In the genomic region with DNA sequence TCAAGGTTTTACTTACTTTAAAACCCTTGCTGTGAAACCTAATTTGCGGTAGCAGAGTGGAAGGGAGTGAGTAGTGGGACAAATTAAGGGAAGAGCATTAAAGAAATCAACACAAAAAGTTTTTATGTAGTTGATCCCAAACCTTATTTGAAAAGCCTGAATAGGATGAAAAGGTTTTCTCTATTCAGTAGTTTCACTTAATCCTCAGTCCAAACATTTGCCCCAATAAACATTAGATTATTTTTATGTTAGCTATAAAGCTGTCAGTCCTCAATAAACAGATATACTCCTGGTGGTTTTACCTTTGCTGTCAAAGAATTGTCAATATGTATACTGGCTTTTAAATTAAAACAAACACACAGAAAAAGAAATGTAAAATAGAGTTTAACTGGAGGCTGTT, we compare ENCODE assay signal across 30 cellular contexts.
"Had no signal": no experiment of that assay in that cellular context is flagged by ENCODE, and none has a peak within 500 bp of the region (broad histone marks: within the 10 kb centered on the region; RNA-seq: fewer than 3 reads in every experiment).

No MANE protein-coding gene starts in this region.

- H3K4me3 ChIP-seq: coronary artery, dorsolateral prefrontal cortex had no signal

- H3K27ac ChIP-seq: brain microvascular endothelial cell, coronary artery, dorsolateral prefrontal cortex had no signal

- H3K4me1 Mint-ChIP-seq: activated CD4-positive, alpha-beta memory T cell treated with anti-CD3 and anti-CD28 coated beads, Interleukin-2, amount 10 ng/mL, durations not matched to agents 7 days and 5 days; activated CD4-positive, alpha-beta T cell treated with anti-CD3 and anti-CD28 coated beads, Interleukin-2, amount 10 ng/mL, durations not matched to agents 7 days and 5 days; activated T-helper 17 cell treated with anti-CD3 and anti-CD28 coated beads, Interleukin-2, amount 50 U/mL, for 72 hours; central memory CD8-positive, alpha-beta T cell; endodermal cell; WTC11 had no signal

- ATAC-seq: activated T-helper 17 cell treated with anti-CD3 and anti-CD28 coated beads, Interleukin-2, amount 50 U/mL, for 72 hours; esophagus mucosa; WTC11 had no signal

- H3K36me3 ChIP-seq: brain microvascular endothelial cell had no signal

- H3K27me3 Mint-ChIP-seq: activated CD4-positive, alpha-beta memory T cell treated with anti-CD3 and anti-CD28 coated beads, Interleukin-2, amount 10 ng/mL, durations not matched to agents 7 days and 5 days; activated CD4-positive, alpha-beta T cell treated with anti-CD3 and anti-CD28 coated beads, Interleukin-2, amount 10 ng/mL, durations not matched to agents 7 days and 5 days; activated T-cell treated with anti-CD3 and anti-CD28 coated beads, Interleukin-2, amount 50 U/mL, for 24 hours; central memory CD8-positive, alpha-beta T cell; dendritic cell treated with granulocyte-macrophage colony-stimulating factor and Interleukin-4, amounts not matched to agents 40 ng/mL and 50 ng/mL, for 4 days had no signal

- H3K9me3 Mint-ChIP-seq: activated CD4-positive, alpha-beta memory T cell treated with anti-CD3 and anti-CD28 coated beads, Interleukin-2, amount 10 ng/mL, durations not matched to agents 7 days and 5 days; activated CD4-positive, alpha-beta T cell treated with anti-CD3 and anti-CD28 coated beads, Interleukin-2, amount 10 ng/mL, durations not matched to agents 7 days and 5 days; activated T-cell treated with anti-CD3 and anti-CD28 coated beads, Interleukin-2, amount 50 U/mL, for 24 hours; activated T-helper 17 cell treated with anti-CD3 and anti-CD28 coated beads, Interleukin-2, amount 50 U/mL, for 72 hours; dendritic cell treated with granulocyte-macrophage colony-stimulating factor and Interleukin-4, amounts not matched to agents 40 ng/mL and 50 ng/mL, for 4 days; endodermal cell; T-helper 2 cell treated with Interferon-gamma antibody and Interleukin-4, amounts not matched to agents 5 μg/mL and 100 μg/mL, for 36 hours; WTC11 had no signal

- H3K36me3 Mint-ChIP-seq: activated naive CD8-positive, alpha-beta T cell; WTC11 had no signal

- H3K27ac Mint-ChIP-seq: activated CD4-positive, alpha-beta memory T cell treated with anti-CD3 and anti-CD28 coated beads, Interleukin-2, amount 10 ng/mL, durations not matched to agents 7 days and 5 days; activated CD4-positive, alpha-beta T cell treated with anti-CD3 and anti-CD28 coated beads, Interleukin-2, amount 10 ng/mL, durations not matched to agents 7 days and 5 days; activated naive CD8-positive, alpha-beta T cell; activated T-cell treated with anti-CD3 and anti-CD28 coated beads, Interleukin-2, amount 50 U/mL, for 24 hours; activated T-helper 17 cell treated with anti-CD3 and anti-CD28 coated beads, Interleukin-2, amount 50 U/mL, for 72 hours; dendritic cell treated with granulocyte-macrophage colony-stimulating factor and Interleukin-4, amounts not matched to agents 40 ng/mL and 50 ng/mL, for 4 days; endodermal cell; T-helper 2 cell treated with Interferon-gamma antibody and Interleukin-4, amounts not matched to agents 5 μg/mL and 100 μg/mL, for 36 hours; WTC11 had no signal

- DNase-seq: activated CD4-positive, alpha-beta memory T cell treated with anti-CD3 and anti-CD28 coated beads, Interleukin-2, amount 10 ng/mL, durations not matched to agents 7 days and 5 days; activated CD4-positive, alpha-beta T cell treated with anti-CD3 and anti-CD28 coated beads for 1 hour; activated CD4-positive, alpha-beta T cell treated with anti-CD3 and anti-CD28 coated beads for 4 hours; activated CD4-positive, alpha-beta T cell treated with anti-CD3 and anti-CD28 coated beads, Interleukin-2, amount 10 ng/mL, durations not matched to agents 7 days and 5 days; activated CD4-positive, alpha-beta T cell treated with anti-CD3 and anti-CD28 coated beads, Interleukin-2, amount 50 U/mL, for 4 hours; activated CD8-positive, alpha-beta memory T cell treated with anti-CD3 and anti-CD28 coated beads, Interleukin-2, amount 50 U/mL, for 48 hours; activated effector memory CD4-positive, alpha-beta T cell treated with Interleukin-2 at 50 U/mL for 16 hours; activated gamma-delta T cell treated with Interleukin-2 at 50 U/mL for 16 hours; activated naive CD4-positive, alpha-beta T cell treated with anti-CD3 and anti-CD28 coated beads, Interleukin-2, amount 50 U/mL, for 16 hours; activated naive CD4-positive, alpha-beta T cell treated with Interleukin-2 at 50 U/mL for 16 hours; activated T-cell treated with anti-CD3 and anti-CD28 coated beads for 4 hours; activated T-cell treated with anti-CD3 and anti-CD28 coated beads, Interleukin-2, amount 50 U/mL, for 24 hours; amniotic stem cell; anterior cingulate cortex; brain microvascular endothelial cell; dorsolateral prefrontal cortex; effector memory CD4-positive, alpha-beta T cell; endodermal cell; foreskin fibroblast; head of caudate nucleus; hippocampal formation; T1000 had no signal

- H3K4me3 Mint-ChIP-seq: activated CD4-positive, alpha-beta memory T cell treated with anti-CD3 and anti-CD28 coated beads, Interleukin-2, amount 10 ng/mL, durations not matched to agents 7 days and 5 days; activated CD4-positive, alpha-beta T cell treated with anti-CD3 and anti-CD28 coated beads, Interleukin-2, amount 10 ng/mL, durations not matched to agents 7 days and 5 days; activated naive CD8-positive, alpha-beta T cell; activated T-cell treated with anti-CD3 and anti-CD28 coated beads, Interleukin-2, amount 50 U/mL, for 24 hours; activated T-helper 17 cell treated with anti-CD3 and anti-CD28 coated beads, Interleukin-2, amount 50 U/mL, for 72 hours; central memory CD8-positive, alpha-beta T cell; dendritic cell treated with granulocyte-macrophage colony-stimulating factor and Interleukin-4, amounts not matched to agents 40 ng/mL and 50 ng/mL, for 4 days; endodermal cell; T-helper 2 cell treated with Interferon-gamma antibody and Interleukin-4, amounts not matched to agents 5 μg/mL and 100 μg/mL, for 36 hours; WTC11 had no signal
